In genomic region chr3:79086514-79086913, GRCh38 we compare ENCODE assay signal across 8 cellular contexts.
A peak's percentile ranks its signal among the peaks of the same experiment; 100 is the strongest.
DNase-seq lines count a peak whose midpoint lies in the region; ATAC-seq, FAIRE-seq and TF ChIP-seq lines count a peak whose summit lies in the region.

No MANE protein-coding gene starts in this region.

- H3K4me3 ChIP-seq in Loucy (ENCODE audit: low read length, poor library complexity, severe bottlenecking) (no peak overlapping the region), SK-N-MC (no peak overlapping the region), endothelial cell of umbilical vein (replicated peaks in 1 of 3; ENCODE audit: insufficient read depth in 1 of 3, low read depth in 1 of 3, low read length in 3 of 3) (no peak overlapping the region)
- no peak overlapping the region for H3K4me3 ChIP-seq in naive thymus-derived CD4-positive, alpha-beta T cell (ENCODE audit: low read length)

- no peaks in the 10 kb centered on the region for H3K9me2 ChIP-seq in Loucy (replicated peaks; ENCODE audit: low read depth, low read length)

- peaks cover 5% of the 10 kb centered on the region for H3K4me1 Mint-ChIP-seq in nephron
- no peaks in the 10 kb centered on the region for H3K4me1 Mint-ChIP-seq in naive thymus-derived CD4-positive, alpha-beta T cell

- no peak for ATAC-seq in naive thymus-derived CD4-positive, alpha-beta T cell

- peak; percentile 65 for FAIRE-seq in endothelial cell of umbilical vein (lab: Jason Lieb, UNC)

- H3K36me3 ChIP-seq in Loucy (ENCODE audit: insufficient read depth, low read length) (no peaks in the 10 kb centered on the region), SK-N-MC (ENCODE audit: insufficient read depth, low read length) (no peaks in the 10 kb centered on the region), endothelial cell of umbilical vein (ENCODE audit: control insufficient read depth in 2 of 2, extremely low read depth in 1 of 2, insufficient read depth in 2 of 2, low read length in 2 of 2) (no peaks in the 10 kb centered on the region)
- H3K36me3 ChIP-seq in naive thymus-derived CD4-positive, alpha-beta T cell (ENCODE audit: control insufficient read depth in 2 of 3, insufficient read depth in 3 of 3, low read length in 3 of 3), result no peaks in the 10 kb centered on the region

- H4K20me1 ChIP-seq in Loucy (ENCODE audit: insufficient read depth, low read length, poor library complexity, severe bottlenecking) (no peaks in the 10 kb centered on the region), endothelial cell of umbilical vein (replicated peaks; ENCODE audit: control insufficient read depth, extremely low read depth, insufficient read depth, low read length) (no peaks in the 10 kb centered on the region)

- H3K4me1 ChIP-seq in Loucy (ENCODE audit: insufficient read depth, low read length, poor library complexity, severe bottlenecking), result no peaks in the 10 kb centered on the region
- no peaks in the 10 kb centered on the region for H3K4me1 ChIP-seq in endothelial cell of umbilical vein (ENCODE audit: control insufficient read depth, extremely low read depth, insufficient read depth, low read length)
- H3K4me1 ChIP-seq in naive thymus-derived CD4-positive, alpha-beta T cell (ENCODE audit: control insufficient read depth in 2 of 2, insufficient read depth in 2 of 2, low read length in 2 of 2), result no peaks in the 10 kb centered on the region

- TF ChIP-seq POLR2A in endothelial cell of umbilical vein (IDR thresholded peaks at IDR 0.05; ENCODE audit: low read depth, low read length), result no peak

- no peaks in the 10 kb centered on the region for H3K27me3 ChIP-seq in Loucy (ENCODE audit: insufficient read depth, low read length, poor library complexity, severe bottlenecking)
- no peaks in the 10 kb centered on the region for H3K27me3 ChIP-seq in endothelial cell of umbilical vein (ENCODE audit: control insufficient read depth in 2 of 2, insufficient read depth in 2 of 2, low read length in 2 of 2)
- no peaks in the 10 kb centered on the region for H3K27me3 ChIP-seq in naive thymus-derived CD4-positive, alpha-beta T cell (ENCODE audit: control insufficient read depth in 2 of 2, insufficient read depth in 2 of 2, low read length in 2 of 2)

- no peak overlapping the region for H3K27ac Mint-ChIP-seq in nephron
- no peak overlapping the region for H3K27ac Mint-ChIP-seq in naive thymus-derived CD4-positive, alpha-beta T cell

- no peak overlapping the region for H3K4me2 ChIP-seq in Loucy (ENCODE audit: low read depth, low read length, poor library complexity, severe bottlenecking)
- H3K4me2 ChIP-seq in endothelial cell of umbilical vein (ENCODE audit: insufficient read depth, low read length), result no peak overlapping the region

- H3K9ac ChIP-seq in Loucy (ENCODE audit: low read depth, low read length, poor library complexity, severe bottlenecking), result no peak overlapping the region
- H3K9ac ChIP-seq in SK-N-MC (ENCODE audit: insufficient read length), result no peak overlapping the region
- H3K9ac ChIP-seq in endothelial cell of umbilical vein (replicated peaks; ENCODE audit: extremely low read depth, insufficient read depth, low read length), result no peak overlapping the region

- intact Hi-C loops in endothelial cell of umbilical vein (cut with micrococcal nuclease), result loop anchor here (1.0 kb wide), 4 partner anchors 275 to 431 kb away; no protein-coding TSS in a partner anchor
- intact Hi-C loops in naive thymus-derived CD4-positive, alpha-beta T cell (cut with micrococcal nuclease), result no loop called here

- H3K27me3 Mint-ChIP-seq in nephron (ENCODE audit: low read depth), result no peaks in the 10 kb centered on the region
- H3K27me3 Mint-ChIP-seq in naive thymus-derived CD4-positive, alpha-beta T cell, result no peaks in the 10 kb centered on the region

- dilution Hi-C loops in endothelial cell of umbilical vein (cut with MboI; ENCODE audit: extremely low pct_ligation_motif_present, low sequenced_read_pairs), result no loop called here

- no peaks in the 10 kb centered on the region for H3K79me2 ChIP-seq in Loucy (ENCODE audit: insufficient read depth, low read length)
- H3K79me2 ChIP-seq in endothelial cell of umbilical vein (ENCODE audit: control insufficient read depth, insufficient read depth, low read length), result no peaks in the 10 kb centered on the region

- TF ChIP-seq CTCF in Loucy (conservative IDR thresholded peaks at IDR 0.05; ENCODE audit: low read length) (peak; percentile 76), endothelial cell of umbilical vein (IDR thresholded peaks at IDR 0.05; ENCODE audit: extremely low read depth in 1 of 2, insufficient read depth in 1 of 2, low read depth in 1 of 2, low read length in 2 of 2) (peak; percentile 65 to 71), nephron (IDR thresholded peaks at IDR 0.05; ENCODE audit: unreplicated experiment in 3 of 3) (peak; percentile 75 to 81 (median 79))

- peak; percentile 12 for DNase-seq in stimulated activated CD4-positive, alpha-beta T cell treated with anti-CD3 and anti-CD28 coated beads, Interleukin-1b, Interleukin-23, amount 100 ng/mL, for 48 hours
- no peak for DNase-seq in stimulated activated CD4-positive, alpha-beta T cell treated with anti-CD3 and anti-CD28 coated beads, Interleukin-12 subunit alpha, Interleukin-12 subunit beta, amount 100 ng/mL, for 4 hours
- DNase-seq in HCEC 1CT (peak; percentile 49), SK-N-MC (ENCODE audit: low read depth, low spot score) (peak; percentile 26), endothelial cell of umbilical vein (ENCODE audit: low read depth, low spot score) (peak; percentile 57)
- DNase-seq in naive thymus-derived CD4-positive, alpha-beta T cell, result no peak

- H3K9me3 ChIP-seq in Loucy (ENCODE audit: insufficient read depth, low read depth, low read length), result no peaks in the 10 kb centered on the region
- H3K9me3 ChIP-seq in SK-N-MC (ENCODE audit: low read depth, low read length), result no peaks in the 10 kb centered on the region
- H3K9me3 ChIP-seq in endothelial cell of umbilical vein (replicated peaks; ENCODE audit: control insufficient read depth, insufficient read depth, low read length), result no peaks in the 10 kb centered on the region
- no peaks in the 10 kb centered on the region for H3K9me3 ChIP-seq in naive thymus-derived CD4-positive, alpha-beta T cell (ENCODE audit: control insufficient read depth in 2 of 3, low read length in 3 of 3)

- no peaks in the 10 kb centered on the region for H3K9me3 Mint-ChIP-seq in nephron
- H3K9me3 Mint-ChIP-seq in naive thymus-derived CD4-positive, alpha-beta T cell, result peaks cover 0 to 5% (median 3%) of the 10 kb centered on the region in 11 donors

- H2AFZ ChIP-seq in Loucy (ENCODE audit: low read length), result no peak overlapping the region
- no peak overlapping the region for H2AFZ ChIP-seq in endothelial cell of umbilical vein (ENCODE audit: low read depth, low read length)

- POLR2A ChIA-PET in endothelial cell of umbilical vein (lab: Charles Lee), result interaction anchor here (1.4 kb wide), 1 partner anchor 276 kb away, joined by 3 read pairs; no protein-coding TSS in a partner anchor
- POLR2A ChIA-PET in naive thymus-derived CD4-positive, alpha-beta T cell (lab: Charles Lee), result no interaction called here

- H3K9me1 ChIP-seq in endothelial cell of umbilical vein (replicated peaks; ENCODE audit: control insufficient read depth, extremely low read depth, insufficient read depth, low read length), result no peaks in the 10 kb centered on the region

- H3K36me3 Mint-ChIP-seq in nephron (ENCODE audit: low read depth), result no peaks in the 10 kb centered on the region
- peaks cover 0 to 3% (median 0%) of the 10 kb centered on the region in 5 donors for H3K36me3 Mint-ChIP-seq in naive thymus-derived CD4-positive, alpha-beta T cell

- no TSS peak for BruUV-seq in endothelial cell of umbilical vein (replicated peaks; lab: Mats Ljungman, UMichigan)

- CTCF ChIA-PET in endothelial cell of umbilical vein (lab: Charles Lee), result interaction anchor here (0.6 to 5.8 kb wide), 75 partner anchors 9 to 1591 kb away, joined by 3 to 301 read pairs (median 4); no protein-coding TSS in a partner anchor
- CTCF ChIA-PET in naive thymus-derived CD4-positive, alpha-beta T cell (lab: Charles Lee), result no interaction called here

- no peaks in the 10 kb centered on the region for H3F3A ChIP-seq in Loucy (ENCODE audit: low read depth)

- H3K27ac ChIP-seq in SK-N-MC, result no peak overlapping the region
- H3K27ac ChIP-seq in endothelial cell of umbilical vein (ENCODE audit: insufficient read depth, low read depth, low read length), result no peak overlapping the region
- H3K27ac ChIP-seq in naive thymus-derived CD4-positive, alpha-beta T cell (ENCODE audit: low read depth, low read length), result no peak overlapping the region

- no peak overlapping the region for H3K4me3 Mint-ChIP-seq in nephron
- no peak overlapping the region for H3K4me3 Mint-ChIP-seq in naive thymus-derived CD4-positive, alpha-beta T cell

TF ChIP-seq in endothelial cell of umbilical vein, 7 proteins besides CTCF, POLR2A, EP300 and RAD21:
- TF ChIP-seq POLR2AphosphoS5 (IDR thresholded peaks at IDR 0.05; ENCODE audit: insufficient read depth, low read depth, low read length) (no peak), GATA2 (IDR thresholded peaks at IDR 0.05; ENCODE audit: insufficient read depth, insufficient read length, low read depth, low read length) (no peak), JUN (IDR thresholded peaks at IDR 0.05; ENCODE audit: borderline replicate concordance, insufficient read depth, insufficient read length, low read depth) (no peak), MYC (IDR thresholded peaks at IDR 0.05; ENCODE audit: low read depth, low read length) (no peak), FOS (IDR thresholded peaks at IDR 0.05; ENCODE audit: borderline replicate concordance, insufficient read depth, low read length) (no peak), MAX (IDR thresholded peaks at IDR 0.05; ENCODE audit: insufficient read depth, insufficient read length) (no peak), EZH2 (IDR thresholded peaks at IDR 0.05; ENCODE audit: borderline replicate concordance, low read depth, low read length, severe bottlenecking) (no peak)

Comparison
In these comparisons a context has a peak if more than half of its experiments do, and no peak if none do; other contexts are left out.
1. DNase-seq: peak in stimulated activated CD4-positive, alpha-beta T cell treated with anti-CD3 and anti-CD28 coated beads, Interleukin-1b, Interleukin-23, amount 100 ng/mL, for 48 hours (single experiment), HCEC 1CT (single experiment), SK-N-MC (single experiment) and endothelial cell of umbilical vein (single experiment); none in stimulated activated CD4-positive, alpha-beta T cell treated with anti-CD3 and anti-CD28 coated beads, Interleukin-12 subunit alpha, Interleukin-12 subunit beta, amount 100 ng/mL, for 4 hours (single experiment) and naive thymus-derived CD4-positive, alpha-beta T cell (0 of 9).
2. Peak in every context shown above with its lines, with median percentiles within 50 percentile points of each other: CTCF ChIP-seq.